ENCODE assay signal across 11 cellular contexts in the genomic region with DNA sequence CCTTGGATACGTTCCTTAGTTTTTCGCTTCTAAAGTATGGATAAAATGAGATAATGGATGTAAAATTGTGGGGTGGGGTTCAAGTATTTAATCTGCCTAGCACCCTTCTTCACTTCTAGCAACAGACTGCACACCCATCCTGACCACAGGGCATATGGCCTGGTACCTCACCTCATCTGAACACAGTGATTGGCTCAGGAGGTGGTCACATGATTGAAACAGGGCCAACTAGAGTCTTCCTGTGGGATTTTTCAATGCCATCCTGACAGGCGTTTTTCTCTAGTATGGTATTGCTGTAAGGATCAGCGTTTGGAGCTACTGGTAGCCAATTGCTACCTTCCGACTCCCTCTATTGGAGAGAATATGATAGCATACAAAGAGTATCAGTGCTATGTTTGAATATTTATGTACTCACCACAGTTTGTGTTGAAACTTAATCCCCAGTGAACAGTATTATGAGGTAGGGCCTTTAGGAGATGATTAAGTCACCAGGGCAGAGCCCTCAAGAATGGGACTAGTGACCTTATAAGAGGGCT.
DNase-seq lines count a peak whose midpoint lies in the region; ATAC-seq lines count a peak whose summit lies in the region.
"Had no signal": no experiment of that assay in that cellular context is flagged by ENCODE, and none has a peak within 500 bp of the region (broad histone marks: within the 10 kb centered on the region; RNA-seq: fewer than 3 reads in every experiment).

No MANE protein-coding gene starts in this region.

- no peak for ATAC-seq in GM21367 (IDR thresholded peaks at IDR 0.05; ENCODE audit: unreplicated experiment)
- ATAC-seq: body of pancreas had no signal

- DNase-seq in NCI-H2081 (lab: John Stamatoyannopoulos, UW) (peak; percentile 4 to 14), NCI-H2081 treated with DMSO at 0.1 percent for 48 hours (lab: John Stamatoyannopoulos, UW) (no peak), Kasumi-1 (lab: John Stamatoyannopoulos, UW) (peak; percentile 2 to 17), SJCRH30 (peak; percentile 9 to 50), myocyte (ENCODE audit: low read depth) (peak; percentile 24), MG63 (no peak)
- no peak for DNase-seq in stimulated activated CD4-positive, alpha-beta T cell treated with anti-CD3 and anti-CD28 coated beads, Interleukin-1b, Interleukin-23, amount 100 ng/mL, for 48 hours
- DNase-seq: body of pancreas; stimulated activated naive B cell treated with anti-CD40 and anti-IgM and Interleukin-4, amounts not matched to agents 10 μg/mL and 1 μg/mL and 100 μg/mL, for 72 hours had no signal

- H3K36me3 ChIP-seq in SJCRH30 (no peaks in the 10 kb centered on the region; the same call in 1 of the 2 replicates), MG63 (no peaks in the 10 kb centered on the region)

- no peaks in the 10 kb centered on the region for H3K27me3 ChIP-seq in SJCRH30
- peaks cover 2% of the 10 kb centered on the region; the same call in 1 of the 2 replicates for H3K27me3 ChIP-seq in MG63
- H3K27me3 ChIP-seq: body of pancreas had no signal

- no peak overlapping the region for H3K4me3 ChIP-seq in SJCRH30
- no peak overlapping the region for H3K4me3 ChIP-seq in MG63
- H3K4me3 ChIP-seq: body of pancreas had no signal

- no peak overlapping the region for H3K27ac ChIP-seq in SJCRH30
- H3K27ac ChIP-seq: body of pancreas, HL-60 had no signal

- no peaks in the 10 kb centered on the region for H3K9me3 ChIP-seq in SJCRH30 (replicated peaks)
- no peaks in the 10 kb centered on the region for H3K9me3 ChIP-seq in MG63
- H3K9me3 ChIP-seq: body of pancreas had no signal

- no peaks in the 10 kb centered on the region for H3K4me1 ChIP-seq in SJCRH30
- H3K4me1 ChIP-seq: body of pancreas had no signal

Comparison
In these comparisons a context has a peak if more than half of its experiments do, and no peak if none do; other contexts are left out.
1. DNase-seq: peak in NCI-H2081 (2 of 2), Kasumi-1 (2 of 2), SJCRH30 (2 of 2) and myocyte (single experiment); none in NCI-H2081 treated with DMSO at 0.1 percent for 48 hours (single experiment), stimulated activated CD4-positive, alpha-beta T cell treated with anti-CD3 and anti-CD28 coated beads, Interleukin-1b, Interleukin-23, amount 100 ng/mL, for 48 hours (single experiment) and MG63 (single experiment).